Comparison of ENCODE assay signal across 10 cellular contexts in genomic region chr21:44051462-44051941, GRCh38. TPM values are rescaled to one million over a fixed set of nuclear protein-coding genes. Genes with fewer than 3 reads are reported as not detected.
DNase-seq lines count a peak whose midpoint lies in the region; ATAC-seq and TF ChIP-seq lines count a peak whose summit lies in the region.
"Had no signal": no experiment of that assay in that cellular context is flagged by ENCODE, and none has a peak within 500 bp of the region (broad histone marks: within the 10 kb centered on the region; RNA-seq: fewer than 3 reads in every experiment).

No MANE protein-coding gene starts in this region.

- POLR2A ChIA-PET in activated B cell treated with CpG ODN at 0.5 μM for 24 hours (lab: Charles Lee) = interaction anchor here (1.4 kb wide), 1 partner anchor 39 kb away, joined by 6 read pairs; no protein-coding TSS in a partner anchor
- POLR2A ChIA-PET in CD8-positive, alpha-beta memory T cell (lab: Charles Lee) = no interaction called here

- H3K4me1 ChIP-seq in mucosa of rectum (ENCODE audit: control insufficient read depth in 2 of 2, insufficient read depth in 2 of 2, low read length in 2 of 2) = no peaks in the 10 kb centered on the region
- no peaks in the 10 kb centered on the region for H3K4me1 ChIP-seq in CD8-positive, alpha-beta memory T cell (ENCODE audit: insufficient read depth, low read length)
- H3K4me1 ChIP-seq in smooth muscle cell (ENCODE audit: low read depth) = no peaks in the 10 kb centered on the region
- H3K4me1 ChIP-seq in SJCRH30 = no peaks in the 10 kb centered on the region
- H3K4me1 ChIP-seq in GM23248 (ENCODE audit: insufficient read depth) = no peaks in the 10 kb centered on the region

- peaks cover 24 to 37% of the 10 kb centered on the region in 2 donors for H3K36me3 ChIP-seq in mucosa of rectum (ENCODE audit: control insufficient read depth in 2 of 2, insufficient read depth in 2 of 2, low read length in 2 of 2)
- H3K36me3 ChIP-seq in CD8-positive, alpha-beta memory T cell (ENCODE audit: insufficient read depth, low read length) = peaks cover 40% of the 10 kb centered on the region
- no peaks in the 10 kb centered on the region for H3K36me3 ChIP-seq in smooth muscle cell (ENCODE audit: low read depth)
- H3K36me3 ChIP-seq in SJCRH30 = peaks cover 8% of the 10 kb centered on the region
- H3K36me3 ChIP-seq in GM23248 (ENCODE audit: low read depth) = peaks cover 14% of the 10 kb centered on the region; the same call in 1 of the 2 replicates

- H3K79me2 ChIP-seq in smooth muscle cell (ENCODE audit: low read depth) (peaks cover 21% of the 10 kb centered on the region), GM23248 (ENCODE audit: insufficient read depth) (peaks cover 100% of the 10 kb centered on the region)

- in situ Hi-C loops in GM23248 (cut with MboI) = loop anchor here (25.0 kb wide), 1 partner anchor 536 kb away; the partner anchor contains the start of genes KRTAP10-5 and KRTAP10-6

- no peak overlapping the region for H3K27ac Mint-ChIP-seq in activated B cell treated with CpG ODN at 0.5 μM for 24 hours
- peak overlapping the region in 4 of 8 donors; percentile 33 to 57 (median 46) for H3K27ac Mint-ChIP-seq in CD8-positive, alpha-beta memory T cell
- H3K27ac Mint-ChIP-seq: dendritic cell treated with granulocyte-macrophage colony-stimulating factor and Interleukin-4, amounts not matched to agents 40 ng/mL and 50 ng/mL, for 4 days had no signal

- H3K27me3 ChIP-seq in mucosa of rectum (ENCODE audit: control insufficient read depth in 2 of 2, insufficient read depth in 2 of 2, low read length in 2 of 2) (no peaks in the 10 kb centered on the region), smooth muscle cell (ENCODE audit: low read depth) (no peaks in the 10 kb centered on the region), SJCRH30 (no peaks in the 10 kb centered on the region), GM23248 (replicated peaks; ENCODE audit: insufficient read depth) (no peaks in the 10 kb centered on the region)
- H3K27me3 ChIP-seq in CD8-positive, alpha-beta memory T cell (ENCODE audit: insufficient read depth, low read length, poor library complexity, severe bottlenecking) = no peaks in the 10 kb centered on the region

- no peaks in the 10 kb centered on the region for H3K9me3 Mint-ChIP-seq in activated B cell treated with CpG ODN at 0.5 μM for 24 hours
- no peaks in the 10 kb centered on the region for H3K9me3 Mint-ChIP-seq in CD8-positive, alpha-beta memory T cell
- H3K9me3 Mint-ChIP-seq: dendritic cell treated with granulocyte-macrophage colony-stimulating factor and Interleukin-4, amounts not matched to agents 40 ng/mL and 50 ng/mL, for 4 days had no signal

- no peak for DNase-seq in activated B cell treated with CpG ODN at 0.5 μM for 24 hours
- peak; percentile 90 for DNase-seq in fibroblast of peridontal ligament (ENCODE audit: extremely low read depth)
- DNase-seq in substantia nigra (lab: John Stamatoyannopoulos, UW) = peak in 30 of 49 donors; percentile 20 to 78 (median 44)
- no peak for DNase-seq in CD8-positive, alpha-beta memory T cell
- no peak for DNase-seq in smooth muscle cell (lab: John Stamatoyannopoulos, UW; ENCODE audit: unreplicated experiment)
- DNase-seq in SJCRH30 = no peak
- DNase-seq in GM23248 = no peak
- DNase-seq: activated CD4-positive, alpha-beta T cell treated with anti-CD3 and anti-CD28 coated beads, Interleukin-2, amount 50 U/mL, for 1 hour had no signal

- H3K9me2 ChIP-seq in GM23248 (ENCODE audit: insufficient read depth) = no peaks in the 10 kb centered on the region

- H3K4me3 ChIP-seq in mucosa of rectum (ENCODE audit: low read length in 2 of 2) (no peak overlapping the region), smooth muscle cell (no peak overlapping the region), SJCRH30 (no peak overlapping the region), GM23248 (no peak overlapping the region)
- H3K4me3 ChIP-seq in CD8-positive, alpha-beta memory T cell (ENCODE audit: low read length) = no peak overlapping the region

- peak overlapping the region; percentile 33 to 62 for H3K27ac ChIP-seq in mucosa of rectum (ENCODE audit: low read depth in 2 of 2, low read length in 2 of 2)
- H3K27ac ChIP-seq in substantia nigra (ENCODE audit: low read depth, low read length, poor library complexity, severe bottlenecking) = peak overlapping the region; percentile 96
- no peak overlapping the region for H3K27ac ChIP-seq in CD8-positive, alpha-beta memory T cell (ENCODE audit: low read depth, low read length)
- H3K27ac ChIP-seq in smooth muscle cell (ENCODE audit: low read depth) = no peak overlapping the region
- H3K27ac ChIP-seq in SJCRH30 = no peak overlapping the region
- no peak overlapping the region for H3K27ac ChIP-seq in GM23248

- H3K9ac ChIP-seq in mucosa of rectum (ENCODE audit: low read depth in 1 of 2, low read length in 2 of 2) (no peak overlapping the region), smooth muscle cell (ENCODE audit: low read depth) (no peak overlapping the region), GM23248 (no peak overlapping the region)

- CTCF ChIA-PET in activated B cell treated with CpG ODN at 0.5 μM for 24 hours (lab: Charles Lee) = no interaction called here
- CTCF ChIA-PET in CD8-positive, alpha-beta memory T cell (lab: Charles Lee) = no interaction called here

- H3K4me2 ChIP-seq in smooth muscle cell (no peak overlapping the region), GM23248 (ENCODE audit: unreplicated experiment) (no peak overlapping the region)

- ATAC-seq in activated B cell treated with CpG ODN at 0.5 μM for 24 hours (ENCODE audit: low read depth) = peak; percentile 34

- H3F3A ChIP-seq in smooth muscle cell (ENCODE audit: low read depth) = no peaks in the 10 kb centered on the region
- no peaks in the 10 kb centered on the region for H3F3A ChIP-seq in GM23248 (ENCODE audit: insufficient read depth)

- peaks cover 16% of the 10 kb centered on the region for H3K4me1 Mint-ChIP-seq in activated B cell treated with CpG ODN at 0.5 μM for 24 hours
- H3K4me1 Mint-ChIP-seq in CD8-positive, alpha-beta memory T cell = peaks cover 25 to 50% (median 26%) of the 10 kb centered on the region in 3 donors

- H2AFZ ChIP-seq in smooth muscle cell (ENCODE audit: low read depth) = no peak overlapping the region
- no peak overlapping the region for H2AFZ ChIP-seq in GM23248

- no peaks in the 10 kb centered on the region for H3K27me3 Mint-ChIP-seq in activated B cell treated with CpG ODN at 0.5 μM for 24 hours
- no peaks in the 10 kb centered on the region for H3K27me3 Mint-ChIP-seq in CD8-positive, alpha-beta memory T cell
- H3K27me3 Mint-ChIP-seq: dendritic cell treated with granulocyte-macrophage colony-stimulating factor and Interleukin-4, amounts not matched to agents 40 ng/mL and 50 ng/mL, for 4 days had no signal

- 95% methylated on average over 11 of the region's 11 CpGs for WGBS in smooth muscle cell (ENCODE audit: low lambda C conversion rate)
- 87 to 89% methylated on average over 11 of the region's 11 CpGs for WGBS in GM23248 (ENCODE audit: low coverage in 1 of 2, low lambda C conversion rate in 2 of 2, missing lambda C conversion rate in 2 of 2), 2 experiments

- H3K4me3 Mint-ChIP-seq in activated B cell treated with CpG ODN at 0.5 μM for 24 hours = no peak overlapping the region
- H3K4me3 Mint-ChIP-seq in CD8-positive, alpha-beta memory T cell = no peak overlapping the region
- H3K4me3 Mint-ChIP-seq: dendritic cell treated with granulocyte-macrophage colony-stimulating factor and Interleukin-4, amounts not matched to agents 40 ng/mL and 50 ng/mL, for 4 days had no signal

- H3K9me3 ChIP-seq in mucosa of rectum (ENCODE audit: control insufficient read depth in 2 of 2, low read length in 2 of 2) (no peaks in the 10 kb centered on the region), smooth muscle cell (replicated peaks; ENCODE audit: low read depth) (no peaks in the 10 kb centered on the region), SJCRH30 (replicated peaks) (no peaks in the 10 kb centered on the region), GM23248 (ENCODE audit: low read depth) (no peaks in the 10 kb centered on the region)
- no peaks in the 10 kb centered on the region for H3K9me3 ChIP-seq in CD8-positive, alpha-beta memory T cell (ENCODE audit: low read length)

- peaks cover 71% of the 10 kb centered on the region for H4K20me1 ChIP-seq in smooth muscle cell (ENCODE audit: low read depth)
- H4K20me1 ChIP-seq in GM23248 (ENCODE audit: insufficient read depth) = no peaks in the 10 kb centered on the region

- intact Hi-C loops in activated B cell treated with CpG ODN at 0.5 μM for 24 hours (cut with micrococcal nuclease) = no loop called here

- H3K36me3 Mint-ChIP-seq in activated B cell treated with CpG ODN at 0.5 μM for 24 hours (ENCODE audit: low read depth) = peaks cover 74% of the 10 kb centered on the region
- H3K36me3 Mint-ChIP-seq in CD8-positive, alpha-beta memory T cell = peaks cover 0 to 82% (median 10%) of the 10 kb centered on the region in 3 donors

- TF ChIP-seq CTCF in activated B cell treated with CpG ODN at 0.5 μM for 24 hours (IDR thresholded peaks at IDR 0.05) (no peak), smooth muscle cell (IDR thresholded peaks at IDR 0.05; ENCODE audit: borderline replicate concordance, insufficient read depth, poor library complexity, severe bottlenecking) (no peak)

RNA-seq across cellular contexts. Expression of gene TRAPPC10, which starts 39.4 kb away (rescaled TPM):
- total RNA-seq in activated B cell treated with CpG ODN at 0.5 μM for 24 hours (77.8 and 96.0 TPM in 2 replicates), smooth muscle cell (16.9 and 24.6 TPM in 2 replicates)
- total RNA-seq in CD8-positive, alpha-beta memory T cell = 10 to 100 TPM; 50.0 to 54.7 TPM
- 45.1 TPM for polyA plus RNA-seq in CD8-positive, alpha-beta memory T cell
- polyA plus RNA-seq in smooth muscle cell (7.9 and 12.3 TPM in 2 replicates), GM23248 (2016; fragmentation: Nextera tagmentation; extraction: Ambion mirVana) (9.9 and 10.3 TPM in 2 replicates)
- total RNA-seq in SJCRH30 (2014; rRNA removed; shearing (Covaris generic)) = 24.6 and 31.0 TPM in 2 replicates
- 21.0 and 23.1 TPM in 2 replicates for total RNA-seq in GM23248 (2014; rRNA removed; shearing (Covaris generic))

RNA-seq across cellular contexts. Expression of gene PWP2, which starts 55.7 kb away (rescaled TPM):
- total RNA-seq in activated B cell treated with CpG ODN at 0.5 μM for 24 hours (8.7 and 11.8 TPM in 2 replicates), smooth muscle cell (1.4 and 10.9 TPM in 2 replicates)
- total RNA-seq in CD8-positive, alpha-beta memory T cell = 10 to 100 TPM; 10.4 to 15.5 TPM
- 13.2 TPM for polyA plus RNA-seq in CD8-positive, alpha-beta memory T cell
- polyA plus RNA-seq in smooth muscle cell (0.38 and 0.76 TPM in 2 replicates), GM23248 (2016; fragmentation: Nextera tagmentation; extraction: Ambion mirVana) (11.2 and 12.8 TPM in 2 replicates)
- total RNA-seq in SJCRH30 (2014; rRNA removed; shearing (Covaris generic)) = 1.1 and 1.4 TPM in 2 replicates
- 16.1 and 16.3 TPM in 2 replicates for total RNA-seq in GM23248 (2014; rRNA removed; shearing (Covaris generic))

Comparison
In these comparisons a context has a peak if more than half of its experiments do, and no peak if none do; other contexts are left out.
1. DNase-seq: peak in fibroblast of peridontal ligament (single experiment) and substantia nigra (30 of 49); none in activated B cell treated with CpG ODN at 0.5 μM for 24 hours (single experiment), CD8-positive, alpha-beta memory T cell (0 of 5), smooth muscle cell (single experiment), SJCRH30 (0 of 2) and GM23248 (single experiment).
2. H3K27ac ChIP-seq: peak in mucosa of rectum (2 of 2) and substantia nigra (single experiment); none in CD8-positive, alpha-beta memory T cell (single experiment), smooth muscle cell (single experiment), SJCRH30 (single experiment) and GM23248 (single experiment).